In the genomic region with DNA sequence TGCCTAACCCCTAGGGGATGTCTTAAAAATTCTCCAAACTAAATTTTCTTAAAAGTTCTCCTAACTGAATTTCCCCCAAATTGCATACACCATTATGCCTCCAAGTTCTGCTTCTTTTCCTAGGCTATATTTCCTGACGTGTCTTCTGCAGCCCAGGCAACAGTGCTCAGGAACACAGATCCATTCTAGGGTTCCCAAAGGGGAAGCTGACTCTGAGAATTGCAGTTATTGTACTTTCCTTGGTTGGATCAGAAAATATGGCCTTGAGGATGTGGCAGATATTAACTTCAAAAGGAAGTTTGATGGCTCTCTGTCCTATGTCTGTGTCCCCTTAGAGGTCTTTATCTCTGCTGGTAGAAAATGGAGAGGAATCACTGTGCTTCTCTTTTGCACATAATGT, we compare ENCODE assay signal across 23 cellular contexts.
DNase-seq lines count a peak whose midpoint lies in the region; ATAC-seq, FAIRE-seq and TF ChIP-seq lines count a peak whose summit lies in the region.
"Had no signal": no experiment of that assay in that cellular context is flagged by ENCODE, and none has a peak within 500 bp of the region (broad histone marks: within the 10 kb centered on the region; RNA-seq: fewer than 3 reads in every experiment).

No MANE protein-coding gene starts in this region.

- H3K9me3 ChIP-seq in K562 (replicated peaks; ENCODE audit: control insufficient read depth, insufficient read depth, low read depth, low read length) (no peaks in the 10 kb centered on the region; the same call in 1 of the 2 replicates), mesodermal cell (ENCODE audit: control insufficient read depth, low read length) (peaks cover 4% of the 10 kb centered on the region), HAP-1 (no peaks in the 10 kb centered on the region)
- H3K9me3 ChIP-seq: A549, SJSA1 had no signal

- H3K27me3 ChIP-seq in K562 (ENCODE audit: control insufficient read depth in 2 of 2, insufficient read depth in 2 of 2, low read length in 2 of 2) (no peaks in the 10 kb centered on the region), HAP-1 (ENCODE audit: low read depth) (no peaks in the 10 kb centered on the region)
- H3K27me3 ChIP-seq: SJSA1 had no signal

- TF ChIP-seq RAD21 in K562 (CRISPR knock-in tag; conservative IDR thresholded peaks at IDR 0.05 in 1 of 2, IDR thresholded peaks at IDR 0.05 in 1 of 2): no peak

- H3K36me3 ChIP-seq in K562 (ENCODE audit: control insufficient read depth, insufficient read depth, low read length): no peaks in the 10 kb centered on the region; the same call in 2 of the 3 replicates
- H3K36me3 ChIP-seq in mesodermal cell (ENCODE audit: control insufficient read depth, insufficient read depth, low read length): no peaks in the 10 kb centered on the region
- no peaks in the 10 kb centered on the region for H3K36me3 ChIP-seq in HAP-1 (replicated peaks)
- H3K36me3 ChIP-seq: SJSA1 had no signal

- H3K4me1 Mint-ChIP-seq in stimulated activated naive B cell treated with anti-CD40 and anti-IgM and Interleukin-4, amounts not matched to agents 10 μg/mL and 1 μg/mL and 100 μg/mL, for 72 hours: peaks cover 3 to 4% of the 10 kb centered on the region in 2 donors
- H3K4me1 Mint-ChIP-seq: B cell, CD14-positive monocyte had no signal

- no peak for TF ChIP-seq EP300 in K562 (IDR thresholded peaks at IDR 0.05; ENCODE audit: low read length)

- ATAC-seq in K562: peak; percentile 36; the same call in 2 of the 3 replicates
- ATAC-seq in stimulated activated naive B cell treated with anti-CD40 and anti-IgM and Interleukin-4, amounts not matched to agents 10 μg/mL and 1 μg/mL and 100 μg/mL, for 72 hours (replicated peaks): no peak
- ATAC-seq: A549, Right ventricle myocardium inferior had no signal

- 31% methylated on average over 1 of the region's 1 CpG for WGBS in K562 (ENCODE audit: insufficient coverage, low coverage, missing lambda C conversion rate)
- 86 to 88% methylated on average over 1 of the region's 1 CpG for whole genome bisulfite sequencing in mesodermal cell (ENCODE audit: insufficient coverage in 2 of 2), 2 experiments

- H3K4me2 ChIP-seq in K562 (ENCODE audit: insufficient read depth, low read length): no peak overlapping the region
- H3K4me2 ChIP-seq: A549 had no signal

- H3K27me3 Mint-ChIP-seq in stimulated activated naive B cell treated with anti-CD40 and anti-IgM and Interleukin-4, amounts not matched to agents 10 μg/mL and 1 μg/mL and 100 μg/mL, for 72 hours: no peaks in the 10 kb centered on the region
- H3K27me3 Mint-ChIP-seq: B cell had no signal

- H3K4me3 Mint-ChIP-seq in stimulated activated naive B cell treated with anti-CD40 and anti-IgM and Interleukin-4, amounts not matched to agents 10 μg/mL and 1 μg/mL and 100 μg/mL, for 72 hours: no peak overlapping the region
- H3K4me3 Mint-ChIP-seq: B cell, CD14-positive monocyte had no signal

- H3K9ac ChIP-seq in K562 (ENCODE audit: insufficient read depth in 1 of 2, low read depth in 2 of 2, low read length in 2 of 2): no peak overlapping the region

- H3K27ac ChIP-seq in K562 (ENCODE audit: extremely low read depth, low read depth, low read length) (no peak overlapping the region), mesodermal cell (ENCODE audit: low read depth, low read length, severe bottlenecking) (peak overlapping the region; percentile 82)
- H3K27ac ChIP-seq: A549, SJSA1 had no signal

- H3K4me1 ChIP-seq in K562 (replicated peaks in 1 of 2; ENCODE audit: control insufficient read depth in 2 of 2, insufficient read depth in 2 of 2, low read length in 2 of 2) (peaks cover 0 to 5% of the 10 kb centered on the region in 2 experiments; a peak in 1 of 5 replicates), mesodermal cell (ENCODE audit: control insufficient read depth, insufficient read depth, low read length, poor library complexity, severe bottlenecking) (no peaks in the 10 kb centered on the region), HAP-1 (peaks cover 8% of the 10 kb centered on the region)
- H3K4me1 ChIP-seq: A549, SJSA1 had no signal

- no peaks in the 10 kb centered on the region for H4K20me1 ChIP-seq in K562 (replicated peaks; ENCODE audit: control insufficient read depth, insufficient read depth, low read length)

- H3K4me3 ChIP-seq in K562 (no peak overlapping the region), mesodermal cell (ENCODE audit: extremely low read depth, insufficient read depth, low read length, poor library complexity, severe bottlenecking) (no peak overlapping the region), HAP-1 (no peak overlapping the region)
- H3K4me3 ChIP-seq: A549, SJSA1 had no signal

- in situ Hi-C loops in K562 (cut with MboI) (no loop called here), HAP-1 (cut with MboI; ENCODE audit: low sequenced_read_pairs) (no loop called here)

- TF ChIP-seq CTCF in K562 (IDR thresholded peaks at IDR 0.05 in 2 of 3, conservative IDR thresholded peaks at IDR 0.05 in 1 of 3; ENCODE audit: insufficient read depth in 2 of 3, low read depth in 1 of 3, low read length in 3 of 3): no peak

- H3K27ac Mint-ChIP-seq in stimulated activated naive B cell treated with anti-CD40 and anti-IgM and Interleukin-4, amounts not matched to agents 10 μg/mL and 1 μg/mL and 100 μg/mL, for 72 hours: peak overlapping the region; percentile 45
- H3K27ac Mint-ChIP-seq: B cell, CD14-positive monocyte had no signal

- no TSS peak for BruUV-seq in K562 (replicated peaks; lab: Mats Ljungman, UMichigan)

- CTCF ChIA-PET in K562 (lab: Yijun Ruan, JAX; ENCODE audit: low intra/inter-chr PET ratio): no interaction called here

- H3K79me2 ChIP-seq in K562 (ENCODE audit: control insufficient read depth, insufficient read depth, low read length): no peaks in the 10 kb centered on the region

- no peak for FAIRE-seq in K562 (lab: Jason Lieb, UNC)
- FAIRE-seq: A549, D721Med, H54, RCC 7860 had no signal

- peak; percentile 35 for DNase-seq in OCI-M1 (lab: John Stamatoyannopoulos, UW)
- DNase-seq in K562 (ENCODE audit: extremely low read depth in 1 of 4, low spot score in 3 of 4): no peak
- DNase-seq in stimulated activated naive B cell treated with anti-CD40 and anti-IgM and Interleukin-4, amounts not matched to agents 10 μg/mL and 1 μg/mL and 100 μg/mL, for 72 hours: no peak
- DNase-seq in HAP-1 (ENCODE audit: low spot score in 2 of 2): no peak
- DNase-seq in activated effector memory CD4-positive, alpha-beta T cell treated with anti-CD3 and anti-CD28 coated beads, Interleukin-2, amount 50 U/mL, for 16 hours: no peak
- DNase-seq in RKO (ENCODE audit: low spot score): no peak
- DNase-seq: DMS53; NCI-H1092; NCI-H1436 treated with DMSO at 0.1 percent for 48 hours; NCI-H2029; NCI-H2227 treated with DMSO at 0.1 percent for 48 hours; NCI-H510A; NCI-H748 treated with DMSO at 0.1 percent for 48 hours; NK-92 treated with Interleukin-12 subunit alpha and Interleukin-12 subunit beta, amount 100 ng/mL, for 24 hours had no signal

- POLR2A ChIA-PET in K562 (lab: Yijun Ruan, JAX): no interaction called here

- intact Hi-C loops in K562 (cut with micrococcal nuclease): no loop called here

- H3K9me1 ChIP-seq in K562 (ENCODE audit: control insufficient read depth, insufficient read depth, low read length): no peaks in the 10 kb centered on the region

- peaks cover 8 to 13% of the 10 kb centered on the region in 2 donors for H3K36me3 Mint-ChIP-seq in stimulated activated naive B cell treated with anti-CD40 and anti-IgM and Interleukin-4, amounts not matched to agents 10 μg/mL and 1 μg/mL and 100 μg/mL, for 72 hours
- H3K36me3 Mint-ChIP-seq: CD14-positive monocyte had no signal

- no peak overlapping the region for H2AFZ ChIP-seq in K562 (ENCODE audit: low read depth, low read length)

- peaks cover 10 to 14% of the 10 kb centered on the region in 2 donors for H3K9me3 Mint-ChIP-seq in stimulated activated naive B cell treated with anti-CD40 and anti-IgM and Interleukin-4, amounts not matched to agents 10 μg/mL and 1 μg/mL and 100 μg/mL, for 72 hours

- no peak for TF ChIP-seq POLR2A in K562 (conservative IDR thresholded peaks at IDR 0.05)

TF ChIP-seq in K562, 482 proteins besides CTCF, POLR2A, EP300 and RAD21:
- TF ChIP-seq, protein P1, sequence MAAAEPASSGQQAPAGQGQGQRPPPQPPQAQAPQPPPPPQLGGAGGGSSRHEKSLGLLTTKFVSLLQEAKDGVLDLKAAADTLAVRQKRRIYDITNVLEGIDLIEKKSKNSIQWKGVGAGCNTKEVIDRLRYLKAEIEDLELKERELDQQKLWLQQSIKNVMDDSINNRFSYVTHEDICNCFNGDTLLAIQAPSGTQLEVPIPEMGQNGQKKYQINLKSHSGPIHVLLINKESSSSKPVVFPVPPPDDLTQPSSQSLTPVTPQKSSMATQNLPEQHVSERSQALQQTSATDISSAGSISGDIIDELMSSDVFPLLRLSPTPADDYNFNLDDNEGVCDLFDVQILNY (CRISPR knock-in tag; IDR thresholded peaks at IDR 0.05): no peak
- no peak for TF ChIP-seq ELF2 (CRISPR knock-in tag; IDR thresholded peaks at IDR 0.05)
- TF ChIP-seq ZBTB1 (CRISPR knock-in tag; IDR thresholded peaks at IDR 0.05; ENCODE audit: borderline replicate concordance, low read depth): no peak
- no peak for TF ChIP-seq MYNN (IDR thresholded peaks at IDR 0.05)
- TF ChIP-seq MYNN (CRISPR knock-in tag; IDR thresholded peaks at IDR 0.05): no peak
- TF ChIP-seq, protein P2, sequence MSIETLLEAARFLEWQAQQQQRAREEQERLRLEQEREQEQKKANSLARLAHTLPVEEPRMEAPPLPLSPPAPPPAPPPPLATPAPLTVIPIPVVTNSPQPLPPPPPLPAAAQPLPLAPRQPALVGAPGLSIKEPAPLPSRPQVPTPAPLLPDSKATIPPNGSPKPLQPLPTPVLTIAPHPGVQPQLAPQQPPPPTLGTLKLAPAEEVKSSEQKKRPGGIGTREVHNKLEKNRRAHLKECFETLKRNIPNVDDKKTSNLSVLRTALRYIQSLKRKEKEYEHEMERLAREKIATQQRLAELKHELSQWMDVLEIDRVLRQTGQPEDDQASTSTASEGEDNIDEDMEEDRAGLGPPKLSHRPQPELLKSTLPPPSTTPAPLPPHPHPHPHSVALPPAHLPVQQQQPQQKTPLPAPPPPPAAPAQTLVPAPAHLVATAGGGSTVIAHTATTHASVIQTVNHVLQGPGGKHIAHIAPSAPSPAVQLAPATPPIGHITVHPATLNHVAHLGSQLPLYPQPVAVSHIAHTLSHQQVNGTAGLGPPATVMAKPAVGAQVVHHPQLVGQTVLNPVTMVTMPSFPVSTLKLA (conservative IDR thresholded peaks at IDR 0.05): no peak
- no peak for TF ChIP-seq DMBX1 (CRISPR knock-in tag; IDR thresholded peaks at IDR 0.05; ENCODE audit: borderline replicate concordance)
